In the genomic region with DNA sequence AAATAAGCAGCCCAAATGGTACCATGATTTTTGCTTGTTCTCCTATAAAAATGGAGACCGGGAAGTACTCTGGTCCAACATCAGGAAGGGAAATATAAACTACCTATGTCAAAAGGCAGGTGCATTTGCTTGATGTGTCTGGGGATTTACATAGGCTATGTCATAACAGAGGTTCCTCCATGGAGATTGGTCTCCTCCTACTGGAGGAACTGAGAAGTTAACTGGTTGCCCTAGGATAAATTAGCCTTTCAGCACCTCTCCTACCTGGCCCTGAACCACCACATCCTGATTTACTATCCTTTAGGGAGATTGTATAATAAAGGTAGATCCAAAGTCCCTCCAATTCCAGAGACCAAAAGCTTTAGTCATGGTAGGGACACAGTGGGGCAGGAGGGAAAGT, we compare ENCODE assay signal across 8 cellular contexts.
DNase-seq lines count a peak whose midpoint lies in the region; ATAC-seq lines count a peak whose summit lies in the region.

No MANE protein-coding gene starts in this region.

- H3K27ac ChIP-seq in caudate nucleus (ENCODE audit: low read depth, low read length): no peak overlapping the region

- ATAC-seq in GM19023 (IDR thresholded peaks at IDR 0.05; ENCODE audit: unreplicated experiment): peak; percentile 82
- peak; percentile 88 for ATAC-seq in HG03097 (IDR thresholded peaks at IDR 0.05; ENCODE audit: low FRiP score, unreplicated experiment)

- peak; percentile 94 for DNase-seq in DMS53 (lab: John Stamatoyannopoulos, UW)
- peak; percentile 82 for DNase-seq in NCI-H69 (lab: John Stamatoyannopoulos, UW)
- DNase-seq in central memory CD4-positive, alpha-beta T cell: peak; percentile 65
- peak; percentile 38 for DNase-seq in myocyte (ENCODE audit: low read depth)
- no peak for DNase-seq in caudate nucleus (lab: John Stamatoyannopoulos, UW)
- no peak for DNase-seq in OCI-M2 (lab: John Stamatoyannopoulos, UW; ENCODE audit: unreplicated experiment)

Comparison
In these comparisons a context has a peak if more than half of its experiments do, and no peak if none do; other contexts are left out.
1. DNase-seq: peak in DMS53 (single experiment), NCI-H69 (single experiment), central memory CD4-positive, alpha-beta T cell (single experiment) and myocyte (single experiment); none in caudate nucleus (0 of 61) and OCI-M2 (single experiment).